1 cellular context compared by ENCODE assay signal in genomic region chr1:94612555-94613204, GRCh38.
TF ChIP-seq lines count a peak whose summit lies in the region.

No MANE protein-coding gene starts in this region.

TF ChIP-seq in K562, 482 proteins besides CTCF, POLR2A, EP300 and RAD21 (continued from another document and continues in another):
- TF ChIP-seq ZNF318 (IDR thresholded peaks at IDR 0.05; ENCODE audit: borderline replicate concordance in 1 of 2, low read depth in 1 of 2), result no peak
- no peak for TF ChIP-seq POLR2B (IDR thresholded peaks at IDR 0.05; ENCODE audit: low read depth, partially characterized antibody)
- TF ChIP-seq HCFC1 (IDR thresholded peaks at IDR 0.05; ENCODE audit: low read depth, low read length), result no peak
- TF ChIP-seq ZNF695 (CRISPR knock-in tag; IDR thresholded peaks at IDR 0.05), result no peak
- TF ChIP-seq TFAP4 (CRISPR knock-in tag; IDR thresholded peaks at IDR 0.05; ENCODE audit: borderline replicate concordance), result no peak
- TF ChIP-seq TARDBP (IDR thresholded peaks at IDR 0.05), result no peak
- no peak for TF ChIP-seq E2F1 (CRISPR knock-in tag; IDR thresholded peaks at IDR 0.05)
- no peak for TF ChIP-seq FOXK1 (CRISPR knock-in tag; IDR thresholded peaks at IDR 0.05; ENCODE audit: borderline replicate concordance)
- TF ChIP-seq TBP (optimal IDR thresholded peaks at IDR 0.05; ENCODE audit: low read depth, low read length), result no peak
- TF ChIP-seq C11orf30 (IDR thresholded peaks at IDR 0.05; ENCODE audit: low read depth), result no peak
- TF ChIP-seq PHF20 (IDR thresholded peaks at IDR 0.05; ENCODE audit: partially characterized antibody), result no peak
- TF ChIP-seq ZNF79 (CRISPR knock-in tag; IDR thresholded peaks at IDR 0.05; ENCODE audit: low read depth), result no peak
- no peak for TF ChIP-seq CBX5 (IDR thresholded peaks at IDR 0.05; ENCODE audit: borderline replicate concordance, low read depth)
- no peak for TF ChIP-seq PRPF4 (IDR thresholded peaks at IDR 0.05; ENCODE audit: insufficient read depth, low read depth, low read length, poor library complexity, severe bottlenecking)
- no peak for TF ChIP-seq ZNF212 (CRISPR knock-in tag; IDR thresholded peaks at IDR 0.05)
- TF ChIP-seq PATZ1 (CRISPR knock-in tag; IDR thresholded peaks at IDR 0.05; ENCODE audit: borderline replicate concordance), result no peak
- TF ChIP-seq ZNF23 (CRISPR knock-in tag; IDR thresholded peaks at IDR 0.05), result no peak
- no peak for TF ChIP-seq MCM7 (IDR thresholded peaks at IDR 0.05)
- TF ChIP-seq E4F1 (CRISPR knock-in tag; IDR thresholded peaks at IDR 0.05; ENCODE audit: borderline replicate concordance), result no peak
- TF ChIP-seq ZNF551 (CRISPR knock-in tag; IDR thresholded peaks at IDR 0.05), result no peak
- TF ChIP-seq RBM22 (IDR thresholded peaks at IDR 0.05; ENCODE audit: low read depth, low read length, poor library complexity, severe bottlenecking), result no peak
- TF ChIP-seq NONO (IDR thresholded peaks at IDR 0.05; ENCODE audit: low read depth in 2 of 2, low read length in 1 of 2), result no peak
- no peak for TF ChIP-seq XRCC5 (IDR thresholded peaks at IDR 0.05; ENCODE audit: low read depth, low read length)
- TF ChIP-seq ZBTB40 (IDR thresholded peaks at IDR 0.05), result no peak
- no peak for TF ChIP-seq ZBTB40 (CRISPR knock-in tag; IDR thresholded peaks at IDR 0.05)
- TF ChIP-seq DACH1 (IDR thresholded peaks at IDR 0.05; ENCODE audit: partially characterized antibody), result no peak
- TF ChIP-seq ETS2 (tag; IDR thresholded peaks at IDR 0.05; ENCODE audit: borderline replicate concordance, poor library complexity, severe bottlenecking), result no peak
- no peak for TF ChIP-seq TCF15 (CRISPR knock-in tag; IDR thresholded peaks at IDR 0.05)
- TF ChIP-seq RFX5 (IDR thresholded peaks at IDR 0.05; ENCODE audit: low read depth, low read length), result no peak
- no peak for TF ChIP-seq MTA2 (IDR thresholded peaks at IDR 0.05; ENCODE audit: low read depth)
- no peak for TF ChIP-seq ZKSCAN1 (IDR thresholded peaks at IDR 0.05; ENCODE audit: low read depth, low read length)
- TF ChIP-seq TAF15 (IDR thresholded peaks at IDR 0.05; ENCODE audit: low read depth, low read length), result no peak
- TF ChIP-seq NCOA4 (IDR thresholded peaks at IDR 0.05; ENCODE audit: partially characterized antibody), result no peak
- no peak for TF ChIP-seq KAT7 (CRISPR knock-in tag; IDR thresholded peaks at IDR 0.05; ENCODE audit: borderline replicate concordance)
